16 cellular contexts compared by ENCODE assay signal in the genomic region with DNA sequence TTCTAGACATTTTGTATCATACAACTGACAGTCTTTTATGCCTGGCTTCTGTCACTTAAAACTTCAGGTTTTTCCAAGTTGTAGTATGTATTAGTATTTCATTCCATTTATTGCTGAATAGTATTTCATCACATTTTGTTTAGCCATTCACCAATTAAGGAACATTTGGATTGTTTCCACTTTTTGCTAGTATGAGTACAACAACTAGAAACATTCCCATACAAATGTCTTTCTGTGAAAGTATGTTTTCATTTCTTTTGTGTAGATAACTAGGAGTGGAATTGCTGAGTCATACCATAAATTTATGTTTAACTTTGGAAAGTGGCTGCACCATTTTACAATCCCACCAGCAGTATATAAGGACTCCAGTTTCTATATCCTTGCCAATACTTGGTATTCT.
DNase-seq lines count a peak whose midpoint lies in the region; ATAC-seq, FAIRE-seq and TF ChIP-seq lines count a peak whose summit lies in the region.
"Had no signal": no experiment of that assay in that cellular context is flagged by ENCODE, and none has a peak within 500 bp of the region (broad histone marks: within the 10 kb centered on the region; RNA-seq: fewer than 3 reads in every experiment).

No MANE protein-coding gene starts in this region.

- H3K36me3 ChIP-seq in brain microvascular endothelial cell (replicated peaks) = no peaks in the 10 kb centered on the region
- H3K36me3 ChIP-seq in small intestine (ENCODE audit: control insufficient read depth in 2 of 2, insufficient read depth in 2 of 2, low read length in 2 of 2) = peaks cover 0 to 3% of the 10 kb centered on the region in 2 donors
- H3K36me3 ChIP-seq: thyroid gland had no signal

- DNase-seq in AG04450 (ENCODE audit: low read depth, low spot score) (peak; percentile 61), HFF-Myc (ENCODE audit: extremely low read depth, low read depth) (peak; percentile 5), brain microvascular endothelial cell (peak; percentile 21), left colon (no peak), small intestine (no peak)
- DNase-seq in activated CD8-positive, alpha-beta memory T cell treated with anti-CD3 and anti-CD28 coated beads, Interleukin-2, amount 50 U/mL, for 4 hours = no peak
- DNase-seq: activated B cell treated with CpG ODN at 0.5 μM for 24 hours; CD4-positive, alpha-beta memory T cell; hippocampal formation; MV-4-11; NCI-H526; retina; SIG-M5; thyroid gland had no signal

- H3K27ac ChIP-seq in AG04450 (ENCODE audit: low read depth, low read length) (peak overlapping the region; percentile 65), brain microvascular endothelial cell (peak overlapping the region; percentile 20), small intestine (ENCODE audit: low read depth in 1 of 2, low read length in 1 of 2) (no peak overlapping the region)
- H3K27ac ChIP-seq: thyroid gland had no signal

- H3K27me3 ChIP-seq in AG04450 (ENCODE audit: control insufficient read depth, insufficient read depth, low read length) = no peaks in the 10 kb centered on the region
- no peaks in the 10 kb centered on the region for H3K27me3 ChIP-seq in brain microvascular endothelial cell (replicated peaks)
- no peaks in the 10 kb centered on the region for H3K27me3 ChIP-seq in small intestine (ENCODE audit: control insufficient read depth in 2 of 2, insufficient read depth in 2 of 2, low read length in 2 of 2)
- H3K27me3 ChIP-seq: thyroid gland had no signal

- H3K9me3 ChIP-seq in AG04450 (ENCODE audit: control insufficient read depth, insufficient read depth, low read length) (no peaks in the 10 kb centered on the region), small intestine (ENCODE audit: control insufficient read depth, low read depth) (no peaks in the 10 kb centered on the region)
- H3K9me3 ChIP-seq: thyroid gland had no signal

- CTCF ChIA-PET in AG04450 (lab: Charles Lee) = no interaction called here

- POLR2A ChIA-PET in AG04450 (lab: Yijun Ruan, JAX) = no interaction called here

- peaks cover 0 to 5% of the 10 kb centered on the region in 2 donors for H3K4me1 ChIP-seq in small intestine (ENCODE audit: control insufficient read depth in 2 of 2, insufficient read depth in 1 of 2, low read depth in 1 of 2, low read length in 1 of 2)
- H3K4me1 ChIP-seq: thyroid gland had no signal

- no peak overlapping the region for H3K4me3 ChIP-seq in AG04450 (ENCODE audit: low read depth, low read length)
- H3K4me3 ChIP-seq in HFF-Myc (replicated peaks; ENCODE audit: low read depth, low read length) = no peak overlapping the region
- H3K4me3 ChIP-seq in brain microvascular endothelial cell (ENCODE audit: low read depth, low read length) = no peak overlapping the region
- H3K4me3 ChIP-seq in small intestine (ENCODE audit: low read depth in 1 of 2, low read length in 2 of 2) = no peak overlapping the region
- H3K4me3 ChIP-seq: thyroid gland had no signal

- intact Hi-C loops in left colon (cut with DNase I, micrococcal nuclease) = no loop called here

- TF ChIP-seq CTCF in AG04450 (IDR thresholded peaks at IDR 0.05; ENCODE audit: low read depth, low read length) (no peak), HFF-Myc (IDR thresholded peaks at IDR 0.05; ENCODE audit: low read depth, low read length, missing control alignments) (no peak), brain microvascular endothelial cell (IDR thresholded peaks at IDR 0.05; ENCODE audit: low read depth, low read length, missing control alignments) (no peak)

- peak; percentile 63 for ATAC-seq in left colon
- ATAC-seq in HG02642 (IDR thresholded peaks at IDR 0.05; ENCODE audit: poor library complexity, unreplicated experiment) = no peak
- no peak for ATAC-seq in HG02678 (IDR thresholded peaks at IDR 0.05; ENCODE audit: unreplicated experiment)

- in situ Hi-C loops in brain microvascular endothelial cell (cut with HindIII; ENCODE audit: low pct_ligation_motif_present, low sequenced_read_pairs) = no loop called here

- FAIRE-seq in small intestine (lab: Jason Lieb, UNC) = no peak

Comparison
In these comparisons a context has a peak if more than half of its experiments do, and no peak if none do; other contexts are left out.
1. DNase-seq: peak in AG04450 (single experiment), HFF-Myc (single experiment) and brain microvascular endothelial cell (single experiment); none in left colon (0 of 2), small intestine (single experiment) and activated CD8-positive, alpha-beta memory T cell treated with anti-CD3 and anti-CD28 coated beads, Interleukin-2, amount 50 U/mL, for 4 hours (single experiment).
2. H3K27ac ChIP-seq: peak in AG04450 (single experiment) and brain microvascular endothelial cell (single experiment); none in small intestine (0 of 2).